8 cellular contexts compared by ENCODE assay signal in the genomic region with DNA sequence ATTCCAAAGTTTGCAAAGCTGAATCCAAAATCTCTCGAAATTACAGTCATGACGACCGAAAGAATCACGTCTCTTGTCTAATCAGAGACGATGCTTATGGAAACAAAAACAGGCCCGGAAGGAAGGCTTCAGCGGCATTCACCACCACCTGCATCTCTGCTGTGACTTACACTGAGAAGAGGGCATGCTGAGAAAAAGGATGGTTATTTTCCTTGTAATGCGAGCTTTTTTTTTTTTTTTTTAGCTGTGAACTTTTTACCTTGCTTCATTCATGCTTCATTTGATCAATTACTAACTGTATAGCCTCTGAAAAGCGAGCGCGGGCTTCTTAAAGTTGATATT.
DNase-seq lines count a peak whose midpoint lies in the region; ATAC-seq and TF ChIP-seq lines count a peak whose summit lies in the region.

No MANE protein-coding gene starts in this region.

- H3K27me3 ChIP-seq in AG04450 (ENCODE audit: control insufficient read depth, insufficient read depth, low read length) (no peaks in the 10 kb centered on the region), lower lobe of right lung (ENCODE audit: low read depth) (peaks cover 17% of the 10 kb centered on the region)

- DNase-seq in AG04450 (ENCODE audit: low read depth, low spot score) (no peak), HEK293T (ENCODE audit: extremely low spot score) (peak; percentile 13), astrocyte of the hippocampus (ENCODE audit: low read depth, low spot score) (peak; percentile 56), lower lobe of right lung (no peak), NOMO-1 treated with DMSO at 0.1 percent for 48 hours (lab: John Stamatoyannopoulos, UW; ENCODE audit: unreplicated experiment) (no peak), NCI-H2107 treated with DMSO at 0.1 percent for 48 hours (lab: John Stamatoyannopoulos, UW; ENCODE audit: unreplicated experiment) (no peak)
- no peak for DNase-seq in effector CD8-positive, alpha-beta T cell (lab: John Stamatoyannopoulos, UW)

- peak overlapping the region; percentile 47 for H3K27ac ChIP-seq in AG04450 (ENCODE audit: low read depth, low read length)
- H3K27ac ChIP-seq in lower lobe of right lung: peak overlapping the region; percentile 71

- H3K4me1 ChIP-seq in lower lobe of right lung: peaks cover 24% of the 10 kb centered on the region

- no peak for TF ChIP-seq CTCF in AG04450 (IDR thresholded peaks at IDR 0.05; ENCODE audit: low read depth, low read length)
- TF ChIP-seq CTCF in lower lobe of right lung (IDR thresholded peaks at IDR 0.05): no peak

- POLR2A ChIA-PET in AG04450 (lab: Yijun Ruan, JAX) (interaction anchor here (0.6 kb wide), 1 partner anchor 49 kb away, joined by 3 read pairs; no protein-coding TSS in a partner anchor), HEK293T (lab: Yijun Ruan, JAX) (interaction anchor here (0.7 to 0.9 kb wide), 3 partner anchors 10 to 35 kb away, joined by 3 read pairs; no protein-coding TSS in a partner anchor)

- H3K36me3 ChIP-seq in lower lobe of right lung: no peaks in the 10 kb centered on the region

- CTCF ChIA-PET in AG04450 (lab: Charles Lee) (interaction anchor here (0.8 kb wide), 1 partner anchor 30 kb away, joined by 3 read pairs; no protein-coding TSS in a partner anchor), HEK293T (lab: Yijun Ruan, JAX) (interaction anchor here (0.8 kb wide), 1 partner anchor 107 kb away, joined by 3 read pairs; no protein-coding TSS in a partner anchor)

- H3K4me3 ChIP-seq in AG04450 (ENCODE audit: low read depth, low read length) (peak overlapping the region; percentile 72), lower lobe of right lung (peak overlapping the region; percentile 58)

- H3K9me3 ChIP-seq in AG04450 (ENCODE audit: control insufficient read depth, insufficient read depth, low read length): no peaks in the 10 kb centered on the region
- no peaks in the 10 kb centered on the region for H3K9me3 ChIP-seq in lower lobe of right lung

- ATAC-seq in lower lobe of right lung: no peak
- ATAC-seq in GM19463 (IDR thresholded peaks at IDR 0.05; ENCODE audit: unreplicated experiment): no peak

- intact Hi-C loops in lower lobe of right lung (cut with DNase I): no loop called here

TF ChIP-seq in HEK293T, 16 proteins besides CTCF, POLR2A, EP300 and RAD21:
- no peak for TF ChIP-seq SUZ12 (IDR thresholded peaks at IDR 0.05)
- no peak for TF ChIP-seq NFRKB (IDR thresholded peaks at IDR 0.05)
- TF ChIP-seq ZNF384 (IDR thresholded peaks at IDR 0.05): peak; percentile 93
- 0 out of 2 replicates have a peak, but pooled peaks have one; percentile 25 for TF ChIP-seq CTBP1 (IDR thresholded peaks at IDR 0.05; ENCODE audit: borderline replicate concordance)

Comparison
In these comparisons a context has a peak if more than half of its experiments do, and no peak if none do; other contexts are left out.
1. DNase-seq: peak in HEK293T (single experiment) and astrocyte of the hippocampus (single experiment); none in AG04450 (single experiment), lower lobe of right lung (single experiment), NOMO-1 treated with DMSO at 0.1 percent for 48 hours (single experiment), effector CD8-positive, alpha-beta T cell (single experiment) and NCI-H2107 treated with DMSO at 0.1 percent for 48 hours (single experiment).